ENCODE assay signal across 11 cellular contexts in the genomic region with DNA sequence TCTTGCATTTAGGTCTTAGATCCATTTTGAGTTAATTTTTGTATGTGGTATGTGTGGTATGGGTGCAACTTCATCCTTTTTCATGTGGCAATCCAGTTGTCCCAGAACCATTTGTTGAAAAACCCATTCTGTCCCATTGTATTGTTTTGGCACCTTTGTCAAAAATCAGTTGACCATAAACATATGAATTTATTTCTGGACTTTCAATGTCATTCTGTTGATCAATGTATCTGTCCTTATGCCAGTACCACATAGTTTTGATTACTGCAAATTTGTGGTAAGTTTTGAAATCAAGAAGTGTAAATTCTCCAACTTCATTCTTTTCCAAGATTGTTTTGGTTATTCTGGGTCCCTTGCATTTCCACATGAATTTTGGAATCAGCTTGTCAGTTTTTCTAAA. TPM values are rescaled to one million over a fixed set of nuclear protein-coding genes. Genes with fewer than 3 reads are reported as not detected.
"Had no signal": no experiment of that assay in that cellular context is flagged by ENCODE, and none has a peak within 500 bp of the region (broad histone marks: within the 10 kb centered on the region; RNA-seq: fewer than 3 reads in every experiment).

No MANE protein-coding gene starts in this region.

- ATAC-seq: HCT116, HepG2 had no signal

- H3K27ac Mint-ChIP-seq: HFFc6, IgD-negative memory B cell had no signal

- H3K27ac ChIP-seq: GM23248, HL-60 had no signal

- H3K4me1 ChIP-seq: HAP-1 had no signal

- H3K36me3 ChIP-seq: HAP-1 had no signal

- H3K4me3 ChIP-seq: GM23248, HAP-1 had no signal

- DNase-seq: GM23248, GOT3, H7, HFFc6, KBM-7 had no signal

- H3K4me3 Mint-ChIP-seq: HFFc6, IgD-negative memory B cell had no signal

- H3K9ac ChIP-seq: GM23248 had no signal

- H3K9me3 Mint-ChIP-seq: HFFc6 had no signal

- H3K9me3 ChIP-seq: HAP-1 had no signal

- H3K4me1 Mint-ChIP-seq: IgD-negative memory B cell had no signal

- H2AFZ ChIP-seq: GM23248 had no signal

- FAIRE-seq: HepG2 had no signal

RNA-seq across cellular contexts. Expression of a gene that starts 16.6 kb away (rescaled TPM):
- total RNA-seq: HT1080 had no signal
